In genomic region chr12:14284189-14284722, GRCh38 we compare ENCODE assay signal across 9 cellular contexts.
DNase-seq lines count a peak whose midpoint lies in the region; ATAC-seq and TF ChIP-seq lines count a peak whose summit lies in the region.
"Had no signal": no experiment of that assay in that cellular context is flagged by ENCODE, and none has a peak within 500 bp of the region (broad histone marks: within the 10 kb centered on the region; RNA-seq: fewer than 3 reads in every experiment).

No MANE protein-coding gene starts in this region.

- WGBS in esophagus squamous epithelium, 2 donors, result 54 to 59% methylated on average over 7 of the region's 7 CpGs

- no peak for TF ChIP-seq POLR2A in esophagus squamous epithelium (IDR thresholded peaks at IDR 0.05)

- H3K4me1 ChIP-seq in rectal smooth muscle tissue (ENCODE audit: control insufficient read depth, insufficient read depth, low read length) (no peaks in the 10 kb centered on the region), esophagus squamous epithelium (no peaks in the 10 kb centered on the region)

- no peaks in the 10 kb centered on the region for H3K36me3 Mint-ChIP-seq in Calu3 (ENCODE audit: insufficient read depth, unreplicated experiment)

- DNase-seq in GM19238 (ENCODE audit: insufficient read length, low spot score) (peak; percentile 22), ecto neural progenitor cell (ENCODE audit: low spot score) (peak; percentile 54), esophagus squamous epithelium (lab: John Stamatoyannopoulos, UW) (no peak), RPMI8226 (no peak), Calu3 (no peak)
- no peak for DNase-seq in activated CD4-positive, alpha-beta T cell treated with anti-CD3 and anti-CD28 coated beads for 4 hours
- DNase-seq: activated naive CD8-positive, alpha-beta T cell treated with anti-CD3 and anti-CD28 coated beads, Interleukin-2, amount 10 ng/mL, durations not matched to agents 7 days and 5 days had no signal

- H3K27me3 Mint-ChIP-seq in Calu3 (ENCODE audit: unreplicated experiment), result no peaks in the 10 kb centered on the region
- H3K27me3 Mint-ChIP-seq: activated naive CD8-positive, alpha-beta T cell treated with anti-CD3 and anti-CD28 coated beads, Interleukin-2, amount 10 ng/mL, durations not matched to agents 7 days and 5 days had no signal

- CTCF ChIA-PET in Calu3 (lab: Charles Lee), result no interaction called here

- peaks cover 2% of the 10 kb centered on the region for H3K9me3 Mint-ChIP-seq in Calu3 (ENCODE audit: low read depth, unreplicated experiment)

- intact Hi-C loops in esophagus squamous epithelium (cut with DNase I), result no loop called here
- intact Hi-C loops in Calu3 (cut with micrococcal nuclease; ENCODE audit: unreplicated experiment), result no loop called here

- no peak overlapping the region for H3K27ac Mint-ChIP-seq in Calu3 (ENCODE audit: unreplicated experiment)
- H3K27ac Mint-ChIP-seq: activated naive CD8-positive, alpha-beta T cell treated with anti-CD3 and anti-CD28 coated beads, Interleukin-2, amount 10 ng/mL, durations not matched to agents 7 days and 5 days had no signal

- H3K9me3 ChIP-seq in esophagus squamous epithelium, result peaks cover 0 to 10% (median 1%) of the 10 kb centered on the region in 3 donors

- peak overlapping the region; percentile 10 for H3K9ac ChIP-seq in rectal smooth muscle tissue (ENCODE audit: low read length)

- no peak overlapping the region for H3K4me3 Mint-ChIP-seq in Calu3 (ENCODE audit: low read depth, unreplicated experiment)
- H3K4me3 Mint-ChIP-seq: activated naive CD8-positive, alpha-beta T cell treated with anti-CD3 and anti-CD28 coated beads, Interleukin-2, amount 10 ng/mL, durations not matched to agents 7 days and 5 days had no signal

- no peaks in the 10 kb centered on the region for H3K4me1 Mint-ChIP-seq in Calu3 (ENCODE audit: low read depth, unreplicated experiment)

- peak overlapping the region; percentile 12 for H3K27ac ChIP-seq in rectal smooth muscle tissue (ENCODE audit: low read depth, low read length)
- no peak overlapping the region for H3K27ac ChIP-seq in esophagus squamous epithelium

- no peaks in the 10 kb centered on the region for H3K36me3 ChIP-seq in rectal smooth muscle tissue (ENCODE audit: control insufficient read depth, insufficient read depth, low read length)
- H3K36me3 ChIP-seq in esophagus squamous epithelium, result no peaks in the 10 kb centered on the region

- ATAC-seq in HG03025 (IDR thresholded peaks at IDR 0.05; ENCODE audit: low FRiP score, unreplicated experiment), result peak; percentile 63

- H3K4me3 ChIP-seq in rectal smooth muscle tissue (ENCODE audit: low read length) (no peak overlapping the region), esophagus squamous epithelium (no peak overlapping the region)

- no TSS peak for BruUV-seq in Calu3 (replicated peaks; lab: Mats Ljungman, UMichigan)

- H3K27me3 ChIP-seq in rectal smooth muscle tissue (ENCODE audit: control insufficient read depth, insufficient read depth, low read length) (no peaks in the 10 kb centered on the region), esophagus squamous epithelium (no peaks in the 10 kb centered on the region)

- no peak for TF ChIP-seq CTCF in esophagus squamous epithelium (IDR thresholded peaks at IDR 0.05)
- TF ChIP-seq CTCF in Calu3 (IDR thresholded peaks at IDR 0.05; ENCODE audit: unreplicated experiment), result no peak

Comparison
In these comparisons a context has a peak if more than half of its experiments do, and no peak if none do; other contexts are left out.
1. DNase-seq: peak in GM19238 (single experiment) and ecto neural progenitor cell (single experiment); none in esophagus squamous epithelium (single experiment), activated CD4-positive, alpha-beta T cell treated with anti-CD3 and anti-CD28 coated beads for 4 hours (0 of 2), RPMI8226 (single experiment) and Calu3 (single experiment).